7 cellular contexts compared by ENCODE assay signal in genomic region chr2:111316221-111316741, GRCh38.
A peak's percentile ranks its signal among the peaks of the same experiment; 100 is the strongest.
DNase-seq lines count a peak whose midpoint lies in the region; ATAC-seq lines count a peak whose summit lies in the region.
"Not testable (repeated sequence)": the region's sequence is repeated elsewhere in the genome, so short reads cannot be mapped to it uniquely, and the experiment has no call there.

No MANE protein-coding gene starts in this region.

- intact Hi-C loops in activated CD4-positive, alpha-beta T cell treated with anti-CD3 and anti-CD28 coated beads, Interleukin-2, amount 10 ng/mL, durations not matched to agents 24 days and 14 days (cut with micrococcal nuclease); activated T-helper 1 cell treated with anti-CD3 and anti-CD28 coated beads, Interleukin-12 subunit alpha, Interleukin-12 subunit beta, Interleukin-2, Interleukin-4 antibody, amounts not matched to agents 30 ng/mL and 10 ng/mL and 1 ng/mL, durations not matched to agents 14 hours and 24 hours and 36 hours (cut with micrococcal nuclease): not testable (repeated sequence)

- ATAC-seq in natural killer cell treated with Interleukin-12 subunit alpha and Interleukin-12 subunit beta and Interleukin-15 and Interleukin-18, amount 100 ng/mL, for 72 hours, result peak; percentile 67 to 80
- peak; percentile 53 to 68 for ATAC-seq in stimulated activated naive B cell treated with anti-CD40 and anti-IgM and Interleukin-4, amounts not matched to agents 10 μg/mL and 1 μg/mL and 100 μg/mL, for 72 hours (replicated peaks)

- not testable (repeated sequence) for H3K4me1 Mint-ChIP-seq in T-helper 1 cell treated with Interleukin-12 subunit alpha and Interleukin-12 subunit beta and Interleukin-4 antibody, amounts not matched to agents 30 μg/mL and 1 μg/mL, for 36 hours (ENCODE audit: low read depth); natural killer cell treated with Interleukin-12 subunit alpha and Interleukin-12 subunit beta and Interleukin-15 and Interleukin-18, amount 100 ng/mL, for 72 hours (ENCODE audit: low read depth in 2 of 2); stimulated activated naive B cell treated with anti-CD40 and anti-IgM and Interleukin-4, amounts not matched to agents 10 μg/mL and 1 μg/mL and 100 μg/mL, for 72 hours
- peaks cover 18% of the 10 kb centered on the region for H3K4me1 Mint-ChIP-seq in activated CD4-positive, alpha-beta T cell treated with anti-CD3 and anti-CD28 coated beads, Interleukin-2, amount 10 ng/mL, durations not matched to agents 24 days and 14 days
- H3K4me1 Mint-ChIP-seq in activated T-helper 1 cell treated with anti-CD3 and anti-CD28 coated beads, Interleukin-12 subunit alpha, Interleukin-12 subunit beta, Interleukin-2, Interleukin-4 antibody, amounts not matched to agents 30 ng/mL and 10 ng/mL and 1 ng/mL, durations not matched to agents 14 hours and 24 hours and 36 hours (ENCODE audit: low read depth), result peaks cover 16% of the 10 kb centered on the region
- peaks cover 12% of the 10 kb centered on the region for H3K4me1 Mint-ChIP-seq in activated naive CD8-positive, alpha-beta T cell (ENCODE audit: low read depth)

- not testable (repeated sequence) for H3K4me3 Mint-ChIP-seq in T-helper 1 cell treated with Interleukin-12 subunit alpha and Interleukin-12 subunit beta and Interleukin-4 antibody, amounts not matched to agents 30 μg/mL and 1 μg/mL, for 36 hours; activated T-helper 1 cell treated with anti-CD3 and anti-CD28 coated beads, Interleukin-12 subunit alpha, Interleukin-12 subunit beta, Interleukin-2, Interleukin-4 antibody, amounts not matched to agents 30 ng/mL and 10 ng/mL and 1 ng/mL, durations not matched to agents 14 hours and 24 hours and 36 hours; stimulated activated naive B cell treated with anti-CD40 and anti-IgM and Interleukin-4, amounts not matched to agents 10 μg/mL and 1 μg/mL and 100 μg/mL, for 72 hours
- peak overlapping the region; percentile 51 for H3K4me3 Mint-ChIP-seq in activated CD4-positive, alpha-beta T cell treated with anti-CD3 and anti-CD28 coated beads, Interleukin-2, amount 10 ng/mL, durations not matched to agents 24 days and 14 days
- peak overlapping the region; percentile 7 for H3K4me3 Mint-ChIP-seq in activated naive CD8-positive, alpha-beta T cell
- H3K4me3 Mint-ChIP-seq in natural killer cell treated with Interleukin-12 subunit alpha and Interleukin-12 subunit beta and Interleukin-15 and Interleukin-18, amount 100 ng/mL, for 72 hours, result peak overlapping the region; percentile 54

- DNase-seq in activated CD4-positive, alpha-beta T cell treated with anti-CD3 and anti-CD28 coated beads, Interleukin-2, amount 10 ng/mL, durations not matched to agents 24 days and 14 days; activated T-helper 1 cell treated with anti-CD3 and anti-CD28 coated beads, Interleukin-12 subunit alpha, Interleukin-12 subunit beta, Interleukin-2, Interleukin-4 antibody, amounts not matched to agents 30 ng/mL and 10 ng/mL and 1 ng/mL, durations not matched to agents 14 hours and 24 hours and 36 hours (ENCODE audit: low spot score); natural killer cell treated with Interleukin-12 subunit alpha and Interleukin-12 subunit beta and Interleukin-15 and Interleukin-18, amount 100 ng/mL, for 72 hours (ENCODE audit: low spot score); stimulated activated naive B cell treated with anti-CD40 and anti-IgM and Interleukin-4, amounts not matched to agents 10 μg/mL and 1 μg/mL and 100 μg/mL, for 72 hours: not testable (repeated sequence)
- peak; percentile 57 for DNase-seq in activated CD8-positive, alpha-beta memory T cell treated with anti-CD3 and anti-CD28 coated beads, Interleukin-2, amount 50 U/mL, for 48 hours

- H3K27me3 Mint-ChIP-seq in T-helper 1 cell treated with Interleukin-12 subunit alpha and Interleukin-12 subunit beta and Interleukin-4 antibody, amounts not matched to agents 30 μg/mL and 1 μg/mL, for 36 hours (ENCODE audit: low read depth); activated CD4-positive, alpha-beta T cell treated with anti-CD3 and anti-CD28 coated beads, Interleukin-2, amount 10 ng/mL, durations not matched to agents 24 days and 14 days; activated T-helper 1 cell treated with anti-CD3 and anti-CD28 coated beads, Interleukin-12 subunit alpha, Interleukin-12 subunit beta, Interleukin-2, Interleukin-4 antibody, amounts not matched to agents 30 ng/mL and 10 ng/mL and 1 ng/mL, durations not matched to agents 14 hours and 24 hours and 36 hours (ENCODE audit: insufficient read depth); activated naive CD8-positive, alpha-beta T cell; natural killer cell treated with Interleukin-12 subunit alpha and Interleukin-12 subunit beta and Interleukin-15 and Interleukin-18, amount 100 ng/mL, for 72 hours; stimulated activated naive B cell treated with anti-CD40 and anti-IgM and Interleukin-4, amounts not matched to agents 10 μg/mL and 1 μg/mL and 100 μg/mL, for 72 hours: not testable (repeated sequence)

- H3K27ac Mint-ChIP-seq in T-helper 1 cell treated with Interleukin-12 subunit alpha and Interleukin-12 subunit beta and Interleukin-4 antibody, amounts not matched to agents 30 μg/mL and 1 μg/mL, for 36 hours, result peak overlapping the region; percentile 45
- H3K27ac Mint-ChIP-seq in activated CD4-positive, alpha-beta T cell treated with anti-CD3 and anti-CD28 coated beads, Interleukin-2, amount 10 ng/mL, durations not matched to agents 24 days and 14 days, result peak overlapping the region; percentile 92
- peak overlapping the region; percentile 91 for H3K27ac Mint-ChIP-seq in activated T-helper 1 cell treated with anti-CD3 and anti-CD28 coated beads, Interleukin-12 subunit alpha, Interleukin-12 subunit beta, Interleukin-2, Interleukin-4 antibody, amounts not matched to agents 30 ng/mL and 10 ng/mL and 1 ng/mL, durations not matched to agents 14 hours and 24 hours and 36 hours
- H3K27ac Mint-ChIP-seq in activated naive CD8-positive, alpha-beta T cell, result peak overlapping the region; percentile 88
- peak overlapping the region in 1 of 2 donors; percentile 43 for H3K27ac Mint-ChIP-seq in natural killer cell treated with Interleukin-12 subunit alpha and Interleukin-12 subunit beta and Interleukin-15 and Interleukin-18, amount 100 ng/mL, for 72 hours
- not testable (repeated sequence) for H3K27ac Mint-ChIP-seq in stimulated activated naive B cell treated with anti-CD40 and anti-IgM and Interleukin-4, amounts not matched to agents 10 μg/mL and 1 μg/mL and 100 μg/mL, for 72 hours

- not testable (repeated sequence) for H3K9me3 Mint-ChIP-seq in T-helper 1 cell treated with Interleukin-12 subunit alpha and Interleukin-12 subunit beta and Interleukin-4 antibody, amounts not matched to agents 30 μg/mL and 1 μg/mL, for 36 hours; activated CD4-positive, alpha-beta T cell treated with anti-CD3 and anti-CD28 coated beads, Interleukin-2, amount 10 ng/mL, durations not matched to agents 24 days and 14 days; activated T-helper 1 cell treated with anti-CD3 and anti-CD28 coated beads, Interleukin-12 subunit alpha, Interleukin-12 subunit beta, Interleukin-2, Interleukin-4 antibody, amounts not matched to agents 30 ng/mL and 10 ng/mL and 1 ng/mL, durations not matched to agents 14 hours and 24 hours and 36 hours; activated naive CD8-positive, alpha-beta T cell (ENCODE audit: low read depth); natural killer cell treated with Interleukin-12 subunit alpha and Interleukin-12 subunit beta and Interleukin-15 and Interleukin-18, amount 100 ng/mL, for 72 hours; stimulated activated naive B cell treated with anti-CD40 and anti-IgM and Interleukin-4, amounts not matched to agents 10 μg/mL and 1 μg/mL and 100 μg/mL, for 72 hours

- H3K36me3 Mint-ChIP-seq in T-helper 1 cell treated with Interleukin-12 subunit alpha and Interleukin-12 subunit beta and Interleukin-4 antibody, amounts not matched to agents 30 μg/mL and 1 μg/mL, for 36 hours (ENCODE audit: low read depth), result peaks cover 11% of the 10 kb centered on the region
- H3K36me3 Mint-ChIP-seq in activated CD4-positive, alpha-beta T cell treated with anti-CD3 and anti-CD28 coated beads, Interleukin-2, amount 10 ng/mL, durations not matched to agents 24 days and 14 days (ENCODE audit: low read depth), result peaks cover 11% of the 10 kb centered on the region
- not testable (repeated sequence) for H3K36me3 Mint-ChIP-seq in activated T-helper 1 cell treated with anti-CD3 and anti-CD28 coated beads, Interleukin-12 subunit alpha, Interleukin-12 subunit beta, Interleukin-2, Interleukin-4 antibody, amounts not matched to agents 30 ng/mL and 10 ng/mL and 1 ng/mL, durations not matched to agents 14 hours and 24 hours and 36 hours (ENCODE audit: low read depth); activated naive CD8-positive, alpha-beta T cell; natural killer cell treated with Interleukin-12 subunit alpha and Interleukin-12 subunit beta and Interleukin-15 and Interleukin-18, amount 100 ng/mL, for 72 hours; stimulated activated naive B cell treated with anti-CD40 and anti-IgM and Interleukin-4, amounts not matched to agents 10 μg/mL and 1 μg/mL and 100 μg/mL, for 72 hours
